Comparison of ENCODE assay signal across 17 cellular contexts in the genomic region with DNA sequence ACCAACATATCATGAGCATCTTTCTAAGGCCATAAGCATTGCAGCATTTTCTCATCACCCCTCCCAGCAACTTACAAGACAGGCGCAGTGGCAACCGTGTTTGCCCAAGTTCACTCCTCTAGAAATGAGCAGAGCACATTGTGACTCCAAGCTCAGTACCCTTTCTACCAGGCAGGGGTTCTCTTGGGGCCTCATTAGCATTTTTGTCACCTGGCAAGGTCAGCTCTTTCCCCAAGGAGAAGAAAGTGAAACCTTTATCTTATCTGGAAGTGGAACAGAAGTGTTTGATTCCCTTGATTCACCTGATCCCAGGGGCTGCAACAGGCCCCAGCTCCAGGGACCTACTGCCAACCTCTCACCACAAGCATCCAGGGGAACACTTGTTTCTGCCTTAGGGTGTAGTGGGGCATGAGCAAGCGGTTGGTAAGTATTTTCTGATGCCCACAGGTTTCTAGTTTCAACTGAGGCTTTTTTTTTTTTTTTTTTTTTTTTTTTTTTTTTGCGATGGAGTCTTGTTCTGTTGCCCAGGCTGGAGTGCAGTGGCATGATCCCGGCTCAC. TPM values are rescaled to one million over a fixed set of nuclear protein-coding genes. Genes with fewer than 3 reads are reported as not detected.
DNase-seq lines count a peak whose midpoint lies in the region; ATAC-seq and TF ChIP-seq lines count a peak whose summit lies in the region.
"Had no signal": no experiment of that assay in that cellular context is flagged by ENCODE, and none has a peak within 500 bp of the region (broad histone marks: within the 10 kb centered on the region; RNA-seq: fewer than 3 reads in every experiment).

No MANE protein-coding gene starts in this region.

- no peak overlapping the region for H2BK12ac ChIP-seq in trophoblast cell (ENCODE audit: low read length)

- H3K4me1 ChIP-seq in BLaER1 treated with 17β-estradiol and CSF1 and Interleukin-3, amounts not matched to agents 10 nM and 100 nM, result peaks cover 24 to 53% (median 46%) of the 10 kb centered on the region in 10 experiments
- H3K4me1 ChIP-seq in MM.1S (ENCODE audit: low read length), result peaks cover 5% of the 10 kb centered on the region; the same call in 1 of the 2 replicates
- H3K4me1 ChIP-seq in endodermal cell (ENCODE audit: control insufficient read depth, insufficient read depth, low read length), result no peaks in the 10 kb centered on the region
- H3K4me1 ChIP-seq in trophoblast cell (ENCODE audit: control insufficient read depth in 1 of 2, insufficient read depth in 2 of 2, low read length in 2 of 2), result peaks cover 6 to 21% of the 10 kb centered on the region in 2 experiments
- H3K4me1 ChIP-seq: A549 had no signal

- DNase-seq in MM.1S, result peak; percentile 24
- peak; percentile 59 for DNase-seq in endodermal cell
- DNase-seq in trophoblast cell, result no peak
- no peak for DNase-seq in NCI-H524 (lab: John Stamatoyannopoulos, UW)
- no peak for DNase-seq in lower leg skin (ENCODE audit: low spot score in 2 of 2)
- DNase-seq: NCI-H1048, NCI-H1436 treated with DMSO at 0.1 percent for 48 hours, NCI-H2029, NCI-H2227 treated with DMSO at 0.1 percent for 48 hours, NCI-H510A treated with DMSO at 0.1 percent for 48 hours, NCI-H82, SHP77, SK-N-SH had no signal

- no peaks in the 10 kb centered on the region for H3K9me3 ChIP-seq in BLaER1 treated with 17β-estradiol and CSF1 and Interleukin-3, amounts not matched to agents 10 nM and 100 nM (replicated peaks in 1 of 11)
- H3K9me3 ChIP-seq in MM.1S (replicated peaks; ENCODE audit: insufficient read depth, low read length) (no peaks in the 10 kb centered on the region), endodermal cell (ENCODE audit: control insufficient read depth, low read length) (no peaks in the 10 kb centered on the region), trophoblast cell (ENCODE audit: insufficient read depth, low read depth, low read length) (peaks cover under 1% of the 10 kb centered on the region)
- H3K9me3 ChIP-seq: A549, SK-N-SH had no signal

- H4K8ac ChIP-seq in trophoblast cell (ENCODE audit: low read depth, low read length), result no peak overlapping the region

- intact Hi-C loops in lower leg skin (cut with DNase I; ENCODE audit: low total_unique reads), result no loop called here

- H3K4me1 Mint-ChIP-seq in endodermal cell, result peaks cover 9% of the 10 kb centered on the region

- TF ChIP-seq CTCF in MM.1S (IDR thresholded peaks at IDR 0.05; ENCODE audit: low read length), result no peak
- no peak for TF ChIP-seq CTCF in endodermal cell (conservative IDR thresholded peaks at IDR 0.05)
- TF ChIP-seq CTCF in lower leg skin (IDR thresholded peaks at IDR 0.05), result no peak

- peak overlapping the region; percentile 20 for H4K91ac ChIP-seq in trophoblast cell (ENCODE audit: low read depth, low read length)

- H2BK120ac ChIP-seq in trophoblast cell (ENCODE audit: insufficient read depth, low read length, poor library complexity), result no peak overlapping the region

- H3K23ac ChIP-seq in trophoblast cell (ENCODE audit: low read length), result no peak overlapping the region

- H3K79me2 ChIP-seq in MM.1S (ENCODE audit: low read length), result no peaks in the 10 kb centered on the region
- peaks cover 1% of the 10 kb centered on the region for H3K79me2 ChIP-seq in trophoblast cell (ENCODE audit: control insufficient read depth, insufficient read depth, low read length, poor library complexity)

- H3K4me3 Mint-ChIP-seq in endodermal cell, result no peak overlapping the region

- no peak overlapping the region for H3K27ac Mint-ChIP-seq in endodermal cell

- TF ChIP-seq POLR2A in lower leg skin (IDR thresholded peaks at IDR 0.05), result no peak

- no peak for ATAC-seq in GM18873 (IDR thresholded peaks at IDR 0.05; ENCODE audit: low FRiP score, unreplicated experiment)
- ATAC-seq: A549 had no signal

- no peaks in the 10 kb centered on the region for H3K9me3 Mint-ChIP-seq in endodermal cell

- H2AK5ac ChIP-seq in trophoblast cell (ENCODE audit: low read length), result no peak overlapping the region

- H3K4me3 ChIP-seq in BLaER1 treated with 17β-estradiol and CSF1 and Interleukin-3, amounts not matched to agents 10 nM and 100 nM, result no peak overlapping the region
- H3K4me3 ChIP-seq in MM.1S (ENCODE audit: low read length), result no peak overlapping the region
- no peak overlapping the region for H3K4me3 ChIP-seq in endodermal cell (ENCODE audit: low read length)
- no peak overlapping the region for H3K4me3 ChIP-seq in trophoblast cell (ENCODE audit: low read depth, low read length)
- H3K4me3 ChIP-seq in lower leg skin (ENCODE audit: low read depth, poor library complexity, severe bottlenecking), result no peak overlapping the region
- H3K4me3 ChIP-seq: A549 had no signal

- H3K18ac ChIP-seq in trophoblast cell (ENCODE audit: low read length), result no peak overlapping the region

- H3K4me2 ChIP-seq in BLaER1 treated with 17β-estradiol and CSF1 and Interleukin-3, amounts not matched to agents 10 nM and 100 nM, result peak overlapping the region in 7 of 11 experiments; percentile 13 to 52 (median 39); a peak in 9 of 22 replicates
- H3K4me2 ChIP-seq in MM.1S (ENCODE audit: low read depth, low read length) (no peak overlapping the region), trophoblast cell (ENCODE audit: low read length) (no peak overlapping the region)
- H3K4me2 ChIP-seq: A549, SK-N-SH had no signal

- H3K9me2 ChIP-seq in MM.1S (replicated peaks; ENCODE audit: insufficient read depth, low read length), result no peaks in the 10 kb centered on the region
- H3K9me2 ChIP-seq: SK-N-SH had no signal

- no peak overlapping the region for H4K12ac ChIP-seq in trophoblast cell (ENCODE audit: low read depth, low read length)

- no peak overlapping the region for H2BK5ac ChIP-seq in trophoblast cell (ENCODE audit: low read depth, low read length, poor library complexity)

- peaks cover 65% of the 10 kb centered on the region for H3K27me3 Mint-ChIP-seq in endodermal cell (ENCODE audit: insufficient read depth)

- no peaks in the 10 kb centered on the region for H3K27me3 ChIP-seq in BLaER1 treated with 17β-estradiol and CSF1 and Interleukin-3, amounts not matched to agents 10 nM and 100 nM
- H3K27me3 ChIP-seq in MM.1S (replicated peaks; ENCODE audit: insufficient read depth, low read length) (no peaks in the 10 kb centered on the region), endodermal cell (ENCODE audit: control insufficient read depth, insufficient read depth, low read length, poor library complexity, severe bottlenecking) (peaks cover 62% of the 10 kb centered on the region), trophoblast cell (ENCODE audit: insufficient read depth, low read length) (no peaks in the 10 kb centered on the region)

- 78 to 94% methylated on average over 3 to 5 of the region's 5 CpGs for whole genome bisulfite sequencing in endodermal cell (ENCODE audit: insufficient coverage in 1 of 2, insufficient read length in 1 of 2), 2 experiments
- WGBS in trophoblast cell (ENCODE audit: extremely low coverage, insufficient coverage, insufficient read length), result no CpG with 5 or more reads among the region's 5 CpGs
- WGBS in lower leg skin, 2 donors, result 80 to 86% methylated on average over 5 of the region's 5 CpGs

- no peaks in the 10 kb centered on the region; the same call in 1 of the 2 replicates for H3F3A ChIP-seq in MM.1S (ENCODE audit: insufficient read depth, low read length)

- H3K79me1 ChIP-seq in trophoblast cell (ENCODE audit: low read length), result peaks cover 23% of the 10 kb centered on the region

- H3K36me3 ChIP-seq in BLaER1 treated with 17β-estradiol and CSF1 and Interleukin-3, amounts not matched to agents 10 nM and 100 nM, result no peaks in the 10 kb centered on the region
- H3K36me3 ChIP-seq in MM.1S (replicated peaks; ENCODE audit: insufficient read depth, low read length) (no peaks in the 10 kb centered on the region), endodermal cell (ENCODE audit: control insufficient read depth, insufficient read depth, low read length) (no peaks in the 10 kb centered on the region), trophoblast cell (ENCODE audit: control insufficient read depth in 1 of 2, insufficient read depth in 2 of 2, low read length in 2 of 2) (no peaks in the 10 kb centered on the region)

- no peak overlapping the region for H3K4ac ChIP-seq in trophoblast cell (ENCODE audit: low read depth, low read length)

- H3K27ac ChIP-seq in BLaER1 treated with 17β-estradiol and CSF1 and Interleukin-3, amounts not matched to agents 10 nM and 100 nM, result no peak overlapping the region
- H3K27ac ChIP-seq in MM.1S (ENCODE audit: low read length), result no peak overlapping the region
- H3K27ac ChIP-seq in endodermal cell (ENCODE audit: low read depth, low read length), result no peak overlapping the region
- no peak overlapping the region for H3K27ac ChIP-seq in trophoblast cell (ENCODE audit: low read depth, low read length)
- H3K27ac ChIP-seq: A549, C4-2B had no signal

- H3K14ac ChIP-seq in trophoblast cell (ENCODE audit: low read length), result no peak overlapping the region

- H3K9ac ChIP-seq in BLaER1 treated with 17β-estradiol and CSF1 and Interleukin-3, amounts not matched to agents 10 nM and 100 nM, result no peak overlapping the region
- H3K9ac ChIP-seq in MM.1S (ENCODE audit: low read length), result no peak overlapping the region
- H3K9ac ChIP-seq in endodermal cell (ENCODE audit: extremely low read depth, low read length, poor library complexity, severe bottlenecking), result no peak overlapping the region
- H3K9ac ChIP-seq in trophoblast cell (ENCODE audit: low read length), result no peak overlapping the region
- H3K9ac ChIP-seq: SK-N-SH had no signal

- no peaks in the 10 kb centered on the region for H4K20me1 ChIP-seq in BLaER1 treated with 17β-estradiol and CSF1 and Interleukin-3, amounts not matched to agents 10 nM and 100 nM
- no peaks in the 10 kb centered on the region for H4K20me1 ChIP-seq in MM.1S (ENCODE audit: insufficient read depth, low read length)

- H2AFZ ChIP-seq in MM.1S (ENCODE audit: low read length) (no peak overlapping the region), trophoblast cell (ENCODE audit: insufficient read depth, low read length, poor library complexity) (no peak overlapping the region)

- H3K36me3 Mint-ChIP-seq in endodermal cell (ENCODE audit: low read depth), result no peaks in the 10 kb centered on the region

RNA-seq across cellular contexts. Expression of a gene that starts 44.0 kb away (rescaled TPM):
- total RNA-seq in endodermal cell, result 10 to 100 TPM; 31.3 to 34.6 TPM
- 30.0 TPM for polyA plus RNA-seq in endodermal cell (2013, experiment 1 of 2)
- 34.7 TPM for polyA plus RNA-seq in endodermal cell (2013, experiment 2 of 2)
- polyA plus RNA-seq in trophoblast cell (2013), result 29.8 and 34.2 TPM in 2 replicates
- total RNA-seq in lower leg skin, result 100 to 1,000 TPM in 1 of 4 donors, 10 to 100 TPM in 3; 45.5 to 103 (median 88.9) TPM

Comparison
In these comparisons a context has a peak if more than half of its experiments do, and no peak if none do; other contexts are left out.
1. H3K4me2 ChIP-seq: peak in BLaER1 treated with 17β-estradiol and CSF1 and Interleukin-3, amounts not matched to agents 10 nM and 100 nM (7 of 11); none in MM.1S (single experiment) and trophoblast cell (single experiment).
2. DNase-seq: peak in MM.1S (single experiment) and endodermal cell (single experiment); none in trophoblast cell (0 of 2), NCI-H524 (0 of 2) and lower leg skin (0 of 2).